36 cellular contexts compared by ENCODE assay signal in genomic region chr9:20084125-20084524, GRCh38.
"Had no signal": no experiment of that assay in that cellular context is flagged by ENCODE, and none has a peak within 500 bp of the region (broad histone marks: within the 10 kb centered on the region; RNA-seq: fewer than 3 reads in every experiment).

No MANE protein-coding gene starts in this region.

- H3K36me3 Mint-ChIP-seq: activated naive CD4-positive, alpha-beta T cell treated with anti-CD3 and anti-CD28 coated beads, Interleukin-2, amount 50 U/mL, for 24 hours; WTC11 had no signal

- H3K36me3 ChIP-seq: ascending aorta, cardiac muscle cell, MG63, Peyer's patch, SJSA1 had no signal

- H3K9me3 ChIP-seq: ascending aorta, MG63, Peyer's patch, SJSA1, SK-N-SH had no signal

- H3K27me3 ChIP-seq: ascending aorta, cardiac muscle cell, Peyer's patch, SJSA1 had no signal

- H3K4me3 Mint-ChIP-seq: activated CD4-positive, alpha-beta T cell treated with anti-CD3 and anti-CD28 coated beads for 36 hours; activated CD4-positive, alpha-beta T cell treated with anti-CD3 and anti-CD28 coated beads, Interleukin-2, amount 10 ng/mL, durations not matched to agents 7 days and 5 days; activated CD8-positive, alpha-beta T cell treated with anti-CD3 and anti-CD28 coated beads, Interleukin-2, amount 10 ng/mL, durations not matched to agents 7 days and 5 days; activated naive CD4-positive, alpha-beta T cell treated with anti-CD3 and anti-CD28 coated beads, Interleukin-2, amount 50 U/mL, for 24 hours; activated naive CD8-positive, alpha-beta T cell treated with anti-CD3 and anti-CD28 coated beads, Interleukin-2, amount 10 ng/mL, durations not matched to agents 7 days and 5 days; activated T-cell treated with anti-CD3 and anti-CD28 coated beads, Interleukin-2, amount 50 U/mL, for 24 hours; T-helper 1 cell treated with Interleukin-12 subunit alpha and Interleukin-12 subunit beta and Interleukin-4 antibody, amounts not matched to agents 30 μg/mL and 1 μg/mL, for 36 hours; T-helper 2 cell treated with Interferon-gamma antibody and Interleukin-4, amounts not matched to agents 5 μg/mL and 100 μg/mL, for 36 hours; WTC11 had no signal

- H3K9me3 Mint-ChIP-seq: activated CD4-positive, alpha-beta T cell treated with anti-CD3 and anti-CD28 coated beads, Interleukin-2, amount 10 ng/mL, durations not matched to agents 7 days and 5 days; activated naive CD4-positive, alpha-beta T cell treated with anti-CD3 and anti-CD28 coated beads, Interleukin-2, amount 50 U/mL, for 24 hours; activated T-cell treated with anti-CD3 and anti-CD28 coated beads, Interleukin-2, amount 50 U/mL, for 24 hours; activated T-helper 2 cell treated with anti-CD3 and anti-CD28 coated beads, Interferon-gamma antibody, Interleukin-2, Interleukin-4, amounts not matched to agents 10 μg/mL and 5 μg/mL and 100 μg/mL, durations not matched to agents 14 hours and 24 hours and 36 hours; T-helper 1 cell treated with Interleukin-12 subunit alpha and Interleukin-12 subunit beta and Interleukin-4 antibody, amounts not matched to agents 30 μg/mL and 1 μg/mL, for 36 hours; T-helper 2 cell treated with Interferon-gamma antibody and Interleukin-4, amounts not matched to agents 5 μg/mL and 100 μg/mL, for 36 hours had no signal

- H3K27ac Mint-ChIP-seq: activated CD4-positive, alpha-beta T cell treated with anti-CD3 and anti-CD28 coated beads for 36 hours; activated CD4-positive, alpha-beta T cell treated with anti-CD3 and anti-CD28 coated beads, Interleukin-2, amount 10 ng/mL, durations not matched to agents 7 days and 5 days; activated CD8-positive, alpha-beta T cell treated with anti-CD3 and anti-CD28 coated beads, Interleukin-2, amount 10 ng/mL, durations not matched to agents 7 days and 5 days; activated naive CD4-positive, alpha-beta T cell treated with anti-CD3 and anti-CD28 coated beads, Interleukin-2, amount 50 U/mL, for 24 hours; activated naive CD8-positive, alpha-beta T cell treated with anti-CD3 and anti-CD28 coated beads, Interleukin-2, amount 10 ng/mL, durations not matched to agents 7 days and 5 days; activated T-cell treated with anti-CD3 and anti-CD28 coated beads, Interleukin-2, amount 50 U/mL, for 24 hours; activated T-helper 2 cell treated with anti-CD3 and anti-CD28 coated beads, Interferon-gamma antibody, Interleukin-2, Interleukin-4, amounts not matched to agents 10 μg/mL and 5 μg/mL and 100 μg/mL, durations not matched to agents 14 hours and 24 hours and 36 hours; T-helper 1 cell treated with Interleukin-12 subunit alpha and Interleukin-12 subunit beta and Interleukin-4 antibody, amounts not matched to agents 30 μg/mL and 1 μg/mL, for 36 hours; T-helper 2 cell treated with Interferon-gamma antibody and Interleukin-4, amounts not matched to agents 5 μg/mL and 100 μg/mL, for 36 hours; WTC11 had no signal

- H3K4me1 Mint-ChIP-seq: activated CD4-positive, alpha-beta T cell treated with anti-CD3 and anti-CD28 coated beads for 36 hours; activated CD4-positive, alpha-beta T cell treated with anti-CD3 and anti-CD28 coated beads, Interleukin-2, amount 10 ng/mL, durations not matched to agents 7 days and 5 days; activated naive CD4-positive, alpha-beta T cell treated with anti-CD3 and anti-CD28 coated beads, Interleukin-2, amount 50 U/mL, for 24 hours had no signal

- H3K4me3 ChIP-seq: ascending aorta, cardiac muscle cell, MG63, Peyer's patch, SJSA1 had no signal

- DNase-seq: activated CD4-positive, alpha-beta T cell treated with anti-CD3 and anti-CD28 coated beads for 36 hours; activated CD4-positive, alpha-beta T cell treated with anti-CD3 and anti-CD28 coated beads, Interleukin-2, amount 10 ng/mL, durations not matched to agents 7 days and 5 days; activated CD4-positive, alpha-beta T cell treated with anti-CD3 and anti-CD28 coated beads, Interleukin-2, amount 50 U/mL, for 48 hours; activated CD8-positive, alpha-beta T cell treated with anti-CD3 and anti-CD28 coated beads, Interleukin-2, amount 10 ng/mL, durations not matched to agents 7 days and 5 days; activated gamma-delta T cell; activated naive CD4-positive, alpha-beta T cell treated with Interleukin-2 at 50 U/mL for 16 hours; activated naive CD8-positive, alpha-beta T cell treated with anti-CD3 and anti-CD28 coated beads, Interleukin-2, amount 10 ng/mL, durations not matched to agents 7 days and 5 days; activated T-cell treated with anti-CD3 and anti-CD28 coated beads, Interleukin-2, amount 50 U/mL, for 24 hours; amygdala; Kasumi-1; KG1; MG63; NCI-H1048; NCI-H1105 treated with DMSO at 0.1 percent for 48 hours; NCI-H1436; NCI-H187; NCI-H2029 treated with DMSO at 0.1 percent for 48 hours; NCI-H446 treated with DMSO at 0.1 percent for 48 hours; NCI-H524; NCI-H69; NCI-H82; NK-92 treated with Interleukin-12 subunit alpha and Interleukin-12 subunit beta, amount 100 ng/mL, for 24 hours; PC-3; Peyer's patch; RPMI8226; SHP77 treated with DMSO at 0.1 percent for 48 hours had no signal

- ATAC-seq: activated CD4-positive, alpha-beta T cell treated with anti-CD3 and anti-CD28 coated beads for 36 hours; activated CD4-positive, CD25-positive, alpha-beta regulatory T cell treated with anti-CD3 and anti-CD28 coated beads, Interleukin-2, amount 50 U/mL, for 24 hours; activated CD8-positive, alpha-beta T cell treated with anti-CD3 and anti-CD28 coated beads, Interleukin-2, amount 10 ng/mL, durations not matched to agents 7 days and 5 days; PC-3; WTC11 had no signal

- H3K27me3 Mint-ChIP-seq: activated naive CD4-positive, alpha-beta T cell treated with anti-CD3 and anti-CD28 coated beads, Interleukin-2, amount 50 U/mL, for 24 hours; activated T-cell treated with anti-CD3 and anti-CD28 coated beads, Interleukin-2, amount 50 U/mL, for 24 hours had no signal

- H3K4me1 ChIP-seq: ascending aorta, Peyer's patch, SJSA1 had no signal

- H3K27ac ChIP-seq: ascending aorta, cardiac muscle cell, Peyer's patch, SJSA1 had no signal

- H3K9ac ChIP-seq: SK-N-SH had no signal
